Comparison of ENCODE assay signal across 21 cellular contexts in the genomic region with DNA sequence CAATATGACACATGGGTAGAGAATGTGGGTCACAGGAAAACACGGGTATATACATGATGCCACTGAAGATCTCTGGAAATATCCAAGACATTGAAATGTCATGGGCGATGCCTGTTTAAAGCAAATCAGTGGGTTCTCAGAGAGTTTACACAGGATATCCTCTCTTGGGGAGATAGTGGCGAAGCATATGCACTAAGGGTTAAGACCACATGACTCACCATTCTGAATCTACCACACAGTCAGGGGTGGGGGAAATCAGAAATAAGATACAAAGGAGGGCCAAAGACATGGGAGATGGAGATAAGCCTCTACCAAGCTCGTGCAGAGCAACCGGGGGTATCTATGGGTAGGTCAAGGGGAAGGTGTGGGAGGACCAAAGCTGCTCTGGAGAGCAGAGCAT. TPM values are rescaled to one million over a fixed set of nuclear protein-coding genes. Genes with fewer than 3 reads are reported as not detected.
DNase-seq lines count a peak whose midpoint lies in the region; ATAC-seq and TF ChIP-seq lines count a peak whose summit lies in the region.
"Had no signal": no experiment of that assay in that cellular context is flagged by ENCODE, and none has a peak within 500 bp of the region (broad histone marks: within the 10 kb centered on the region; RNA-seq: fewer than 3 reads in every experiment).

No MANE protein-coding gene starts in this region.

- H3K14ac ChIP-seq in H9 (ENCODE audit: insufficient read depth, low read length), result no peak overlapping the region

- H3K9me3 ChIP-seq in H9 (ENCODE audit: control insufficient read depth, low read depth, low read length) (no peaks in the 10 kb centered on the region), Loucy (ENCODE audit: insufficient read depth, low read depth, low read length) (no peaks in the 10 kb centered on the region; the same call in 1 of the 2 replicates)
- H3K9me3 ChIP-seq: prostate gland, sigmoid colon had no signal

- no peak overlapping the region for H4K91ac ChIP-seq in H9 (ENCODE audit: insufficient read length, low read depth, low read length)

- no peak overlapping the region for H3K4me3 ChIP-seq in Loucy (ENCODE audit: low read length, poor library complexity, severe bottlenecking)
- H3K4me3 ChIP-seq: prostate gland, sigmoid colon, transverse colon had no signal

- TF ChIP-seq CTCF in H9 (conservative IDR thresholded peaks at IDR 0.05) (no peak), Loucy (conservative IDR thresholded peaks at IDR 0.05; ENCODE audit: low read length) (no peak), omental fat pad (IDR thresholded peaks at IDR 0.05) (no peak)

- H3K36me3 Mint-ChIP-seq in H9 (ENCODE audit: insufficient read depth in 1 of 3, low read depth in 3 of 3), result peaks cover 69 to 89% (median 85%) of the 10 kb centered on the region in 3 experiments
- peaks cover 1% of the 10 kb centered on the region for H3K36me3 Mint-ChIP-seq in activated naive CD8-positive, alpha-beta T cell treated with anti-CD3 and anti-CD28 coated beads, Interleukin-2, amount 50 U/mL, for 24 hours (ENCODE audit: low read depth)

- ATAC-seq in activated naive CD8-positive, alpha-beta T cell treated with anti-CD3 and anti-CD28 coated beads, Interleukin-2, amount 50 U/mL, for 24 hours, result peak; percentile 89
- ATAC-seq in omental fat pad (ENCODE audit: low FRiP score) (peak; percentile 37), HG02678 (IDR thresholded peaks at IDR 0.05; ENCODE audit: unreplicated experiment) (no peak)

- peaks cover 32 to 43% of the 10 kb centered on the region in 2 experiments for H3K4me1 Mint-ChIP-seq in H9
- H3K4me1 Mint-ChIP-seq in activated naive CD8-positive, alpha-beta T cell treated with anti-CD3 and anti-CD28 coated beads, Interleukin-2, amount 50 U/mL, for 24 hours, result peaks cover 9% of the 10 kb centered on the region
- H3K4me1 Mint-ChIP-seq: neural crest cell had no signal

- H3K4ac ChIP-seq in H9 (ENCODE audit: low read depth, low read length), result no peak overlapping the region

- no peak overlapping the region for H2BK120ac ChIP-seq in H9 (ENCODE audit: low read depth, low read length, poor library complexity, severe bottlenecking)

- no peaks in the 10 kb centered on the region for H3K36me3 ChIP-seq in Loucy (ENCODE audit: insufficient read depth, low read length)
- H3K36me3 ChIP-seq: prostate gland had no signal

- H3K27ac Mint-ChIP-seq in H9, result peak overlapping the region in 2 of 3 experiments; percentile 20 to 28; a peak in 2 of 7 replicates
- H3K27ac Mint-ChIP-seq in activated naive CD8-positive, alpha-beta T cell treated with anti-CD3 and anti-CD28 coated beads, Interleukin-2, amount 50 U/mL, for 24 hours, result no peak overlapping the region
- H3K27ac Mint-ChIP-seq: CD4-positive, alpha-beta T cell had no signal

- H2BK15ac ChIP-seq in H9 (ENCODE audit: low read depth, low read length), result no peak overlapping the region

- H3K4me1 ChIP-seq in H9 (ENCODE audit: insufficient read depth, low read length) (no peaks in the 10 kb centered on the region), Loucy (ENCODE audit: insufficient read depth, low read length, poor library complexity, severe bottlenecking) (peaks cover 11% of the 10 kb centered on the region)
- H3K4me1 ChIP-seq: prostate gland, transverse colon had no signal

- no peak overlapping the region for H4K5ac ChIP-seq in H9 (ENCODE audit: insufficient read length, low read depth, low read length)

- H3K23ac ChIP-seq in H9 (ENCODE audit: insufficient read length, low read depth, low read length), result no peak overlapping the region

- H3K9ac ChIP-seq in H9 (ENCODE audit: extremely low read depth, insufficient read length, low read length) (peak overlapping the region; percentile 14), Loucy (ENCODE audit: low read depth, low read length, poor library complexity, severe bottlenecking) (no peak overlapping the region)

- H3K27me3 Mint-ChIP-seq in H9 (ENCODE audit: low read depth), result no peaks in the 10 kb centered on the region
- H3K27me3 Mint-ChIP-seq in activated naive CD8-positive, alpha-beta T cell treated with anti-CD3 and anti-CD28 coated beads, Interleukin-2, amount 50 U/mL, for 24 hours, result peaks cover 7% of the 10 kb centered on the region

- DNase-seq in H9 (no peak), omental fat pad (ENCODE audit: low spot score) (no peak), AG08396 (ENCODE audit: low spot score) (no peak), SKM-1 treated with dmso at 0.1 percent for 144 hours (lab: John Stamatoyannopoulos, UW; ENCODE audit: unreplicated experiment) (no peak)
- no peak for DNase-seq in activated naive CD8-positive, alpha-beta T cell treated with anti-CD3 and anti-CD28 coated beads, Interleukin-2, amount 50 U/mL, for 24 hours
- DNase-seq: activated CD4-positive, alpha-beta T cell treated with anti-CD3 and anti-CD28 coated beads, Interleukin-2, amount 50 U/mL, for 1 hour; activated gamma-delta T cell treated with Interleukin-2 at 50 U/mL for 16 hours; amniotic stem cell; CD4-positive, alpha-beta T cell; glutamatergic neuron; Karpas-422; mammary epithelial cell; NCI-H1930; NCI-H69; sigmoid colon; transverse colon had no signal

- H4K20me1 ChIP-seq in H9 (ENCODE audit: control insufficient read depth, insufficient read depth, insufficient read length), result no peaks in the 10 kb centered on the region
- no peaks in the 10 kb centered on the region for H4K20me1 ChIP-seq in Loucy (ENCODE audit: insufficient read depth, low read length, poor library complexity, severe bottlenecking)

- no peak overlapping the region for H3K56ac ChIP-seq in H9 (ENCODE audit: insufficient read length, low read depth, low read length)

- H3F3A ChIP-seq in Loucy (ENCODE audit: low read depth), result no peaks in the 10 kb centered on the region

- peaks cover 2% of the 10 kb centered on the region for H3K79me1 ChIP-seq in H9 (ENCODE audit: insufficient read depth, low read depth, low read length, poor library complexity, severe bottlenecking)

- no peak overlapping the region for H3K4me3 Mint-ChIP-seq in H9
- no peak overlapping the region for H3K4me3 Mint-ChIP-seq in activated naive CD8-positive, alpha-beta T cell treated with anti-CD3 and anti-CD28 coated beads, Interleukin-2, amount 50 U/mL, for 24 hours
- H3K4me3 Mint-ChIP-seq: CD4-positive, alpha-beta T cell; neural crest cell had no signal

- no peak overlapping the region for H2AK5ac ChIP-seq in H9 (ENCODE audit: insufficient read length, low read length)

- H2BK20ac ChIP-seq in H9 (ENCODE audit: low read depth, low read length, poor library complexity, severe bottlenecking), result no peak overlapping the region

- H3T11ph ChIP-seq in H9 (ENCODE audit: low read length), result no peak overlapping the region

- no peak overlapping the region for H2BK5ac ChIP-seq in H9 (ENCODE audit: insufficient read length, low read length)

- H3K4me2 ChIP-seq in H9 (ENCODE audit: insufficient read depth, insufficient read length, low read length) (no peak overlapping the region), Loucy (ENCODE audit: low read depth, low read length, poor library complexity, severe bottlenecking) (peak overlapping the region; percentile 30)

- no peak overlapping the region for H3K27ac ChIP-seq in H9 (ENCODE audit: insufficient read length, low read depth, low read length)
- H3K27ac ChIP-seq: prostate gland, sigmoid colon, transverse colon, VCaP had no signal

- H3K23me2 ChIP-seq in H9 (ENCODE audit: insufficient read length, low read depth, low read length, poor library complexity, severe bottlenecking), result no peaks in the 10 kb centered on the region

- H3K9me2 ChIP-seq in Loucy (replicated peaks; ENCODE audit: low read depth, low read length), result no peaks in the 10 kb centered on the region

- H2AFZ ChIP-seq in H9 (ENCODE audit: low read length), result no peak overlapping the region
- no peak overlapping the region for H2AFZ ChIP-seq in Loucy (ENCODE audit: low read length)

- no CpG with 5 or more reads among the region's 5 CpGs for WGBS in H9 (ENCODE audit: extremely low coverage, insufficient read length, low lambda C conversion rate)

- peaks cover 14 to 20% of the 10 kb centered on the region in 2 experiments for H3K9me3 Mint-ChIP-seq in H9
- H3K9me3 Mint-ChIP-seq in activated naive CD8-positive, alpha-beta T cell treated with anti-CD3 and anti-CD28 coated beads, Interleukin-2, amount 50 U/mL, for 24 hours, result peaks cover 18% of the 10 kb centered on the region

- H2BK12ac ChIP-seq in H9 (ENCODE audit: insufficient read length, low read depth, low read length), result peak overlapping the region; percentile 73

- H3K79me2 ChIP-seq in H9 (ENCODE audit: insufficient read depth, low read length) (no peaks in the 10 kb centered on the region), Loucy (ENCODE audit: insufficient read depth, low read length) (no peaks in the 10 kb centered on the region)

- no peak overlapping the region for H4K8ac ChIP-seq in H9 (replicated peaks; ENCODE audit: insufficient read length, low read depth, low read length)

- no peak overlapping the region for H3K18ac ChIP-seq in H9 (ENCODE audit: insufficient read length, low read depth, low read length)

- H3K27me3 ChIP-seq in H9 (ENCODE audit: insufficient read depth, low read length) (no peaks in the 10 kb centered on the region), Loucy (ENCODE audit: insufficient read depth, low read length, poor library complexity, severe bottlenecking) (no peaks in the 10 kb centered on the region)
- H3K27me3 ChIP-seq: sigmoid colon, transverse colon had no signal

RNA-seq across cellular contexts. Expression of gene SH3PXD2B, which starts 58.8 kb away (rescaled TPM):
- 48.1 and 49.0 TPM in 2 replicates for total RNA-seq in H9 (2021)
- 10 to 100 TPM; 29.3 to 47.1 (median 44.3) TPM for total RNA-seq in omental fat pad
